8 cellular contexts compared by ENCODE assay signal in the genomic region with DNA sequence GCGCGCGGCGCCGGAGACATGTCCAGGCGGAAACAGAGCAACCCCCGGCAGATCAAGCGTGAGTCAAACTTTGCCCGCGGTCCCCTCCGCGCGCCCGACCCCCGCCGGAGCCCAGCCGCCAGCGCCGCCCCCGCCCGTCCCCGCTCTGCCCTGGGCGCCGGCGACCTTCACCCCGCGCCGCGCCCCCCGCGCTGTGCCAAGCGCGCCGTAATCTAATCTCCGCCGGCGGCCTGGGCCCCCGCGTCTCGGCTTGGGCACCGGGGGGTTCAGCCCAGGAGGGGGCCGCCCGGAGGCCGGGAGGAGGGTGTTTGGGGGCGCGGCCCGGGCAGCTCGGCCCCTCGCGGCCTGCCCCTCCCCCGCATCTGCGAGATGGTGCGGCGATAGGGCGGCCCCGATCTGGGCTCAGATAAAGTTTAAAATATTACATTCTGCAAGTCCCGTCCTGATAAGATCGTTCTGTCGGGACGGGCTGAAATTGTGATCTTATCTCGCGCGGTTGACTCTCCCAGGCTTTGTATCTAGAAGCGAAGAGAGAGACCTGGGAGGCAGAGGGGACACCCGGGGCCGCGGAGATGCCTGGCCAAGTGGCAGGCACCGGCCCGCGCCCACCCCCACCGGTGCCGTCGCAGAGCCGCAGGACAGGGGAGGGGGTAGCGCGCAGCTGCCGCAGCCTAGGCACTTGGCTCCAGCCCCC. TPM values are rescaled to one million over a fixed set of nuclear protein-coding genes. Genes with fewer than 3 reads are reported as not detected.
DNase-seq lines count a peak whose midpoint lies in the region; ATAC-seq and TF ChIP-seq lines count a peak whose summit lies in the region.

No MANE protein-coding gene starts in this region.

- H3K27me3 ChIP-seq in Panc1 (ENCODE audit: control insufficient read depth, insufficient read depth, low read length), result no peaks in the 10 kb centered on the region

- POLR2A ChIA-PET in Panc1 (lab: Charles Lee), result no interaction called here

- in situ Hi-C loops in Panc1 (cut with HindIII; ENCODE audit: low pct_unique_long_range_greater_than_20kb, low sequenced_read_pairs), result no loop called here

- no peaks in the 10 kb centered on the region for H3K9me3 Mint-ChIP-seq in naive B cell

- no peak for TF ChIP-seq CTCF in Panc1 (IDR thresholded peaks at IDR 0.05)
- TF ChIP-seq CTCF in coronary artery (IDR thresholded peaks at IDR 0.05), result no peak
- no peak for TF ChIP-seq CTCF in GM20000 (IDR thresholded peaks at IDR 0.05; ENCODE audit: extremely low read depth, missing control alignments)

- H3K27ac ChIP-seq in Panc1 (ENCODE audit: low read length), result 0 out of 2 replicates have a peak overlapping the region, but pooled peaks have one; percentile 71
- H3K27ac ChIP-seq in coronary artery, result peak overlapping the region in 1 of 2 donors; percentile 53

- DNase-seq in Panc1 (ENCODE audit: low read depth, low spot score) (no peak), coronary artery (ENCODE audit: low spot score) (no peak), naive B cell (no peak), H4 (ENCODE audit: low spot score) (no peak), GF-D8 (lab: John Stamatoyannopoulos, UW) (no peak), GM20000 (ENCODE audit: low spot score) (no peak)

- H3K27me3 Mint-ChIP-seq in naive B cell, result peaks cover 0 to 23% (median 4%) of the 10 kb centered on the region in 3 donors

- H3K27ac Mint-ChIP-seq in naive B cell, result peak overlapping the region in 1 of 6 donors; percentile 83

- peak; percentile 3 for ATAC-seq in GM19324 (IDR thresholded peaks at IDR 0.05; ENCODE audit: low FRiP score, unreplicated experiment)
- no peak for ATAC-seq in Panc1
- no peak for ATAC-seq in naive B cell (ENCODE audit: low read depth in 2 of 2)
- ATAC-seq in HG03460 (IDR thresholded peaks at IDR 0.05; ENCODE audit: unreplicated experiment), result no peak

- peak overlapping the region; percentile 51 to 71 for H3K4me3 ChIP-seq in Panc1 (ENCODE audit: low read depth in 2 of 2, low read length in 2 of 2)
- peak overlapping the region; percentile 91 for H3K4me3 ChIP-seq in coronary artery

- CTCF ChIA-PET in Panc1 (lab: Charles Lee), result no interaction called here

- intact Hi-C loops in Panc1 (cut with micrococcal nuclease; ENCODE audit: unreplicated experiment), result loop anchor here (2.0 kb wide), 1 partner anchor 73 kb away; no protein-coding TSS in a partner anchor

- peaks cover 17% of the 10 kb centered on the region for H3K4me1 ChIP-seq in Panc1 (ENCODE audit: control insufficient read depth, insufficient read depth, low read length)

- no TSS peak for BruUV-seq in Panc1 (replicated peaks; lab: Mats Ljungman, UMichigan)

- H3K4me1 Mint-ChIP-seq in naive B cell, result peaks cover 24 to 40% (median 32%) of the 10 kb centered on the region in 3 donors

- no peaks in the 10 kb centered on the region; the same call in 1 of the 2 replicates for H3K36me3 ChIP-seq in Panc1 (ENCODE audit: control insufficient read depth, insufficient read depth, low read length)

- no peaks in the 10 kb centered on the region for H3K9me3 ChIP-seq in Panc1 (ENCODE audit: control insufficient read depth, insufficient read depth, low read depth, low read length)

- H3K4me3 Mint-ChIP-seq in naive B cell, result peak overlapping the region; percentile 75 to 96 (median 88)

- H3K36me3 Mint-ChIP-seq in naive B cell, result no peaks in the 10 kb centered on the region

RNA-seq across cellular contexts. Expression of a gene that starts 0.7 kb away (rescaled TPM):
- 3.9 TPM for total RNA-seq in Panc1 (2021; ENCODE audit: unreplicated experiment)
- 3.8 TPM for polyA plus RNA-seq in Panc1 (2012; ENCODE audit: insufficient read length)
- under 1 TPM; 0.09 to 0.46 (median 0.28) TPM for polyA plus RNA-seq in naive B cell (ENCODE audit: low read depth in 6 of 6)
- total RNA-seq in H4 (2014; rRNA removed; shearing (Covaris generic)), result 0.29 and 0.86 TPM in 2 replicates
